In genomic region chr5:24668050-24668449, GRCh38 we compare ENCODE assay signal across 8 cellular contexts. TPM values are rescaled to one million over a fixed set of nuclear protein-coding genes. Genes with fewer than 3 reads are reported as not detected.
"Had no signal": no experiment of that assay in that cellular context is flagged by ENCODE, and none has a peak within 500 bp of the region (broad histone marks: within the 10 kb centered on the region; RNA-seq: fewer than 3 reads in every experiment).

No MANE protein-coding gene starts in this region.

- H3K27ac ChIP-seq: HL-60 had no signal

- ATAC-seq: HepG2, K562 had no signal

- H3K4me3 ChIP-seq: K562 had no signal

- FAIRE-seq: HepG2, HTR-8/SVneo, K562 had no signal

- DNase-seq: IMR-90, KBM-7, KG1 had no signal

RNA-seq across cellular contexts. Expression of gene CDH10, which starts 23.3 kb away (rescaled TPM):
- polyA plus RNA-seq: IgD-negative memory B cell, K562 had no signal
